ENCODE assay signal across 8 cellular contexts in the genomic region with DNA sequence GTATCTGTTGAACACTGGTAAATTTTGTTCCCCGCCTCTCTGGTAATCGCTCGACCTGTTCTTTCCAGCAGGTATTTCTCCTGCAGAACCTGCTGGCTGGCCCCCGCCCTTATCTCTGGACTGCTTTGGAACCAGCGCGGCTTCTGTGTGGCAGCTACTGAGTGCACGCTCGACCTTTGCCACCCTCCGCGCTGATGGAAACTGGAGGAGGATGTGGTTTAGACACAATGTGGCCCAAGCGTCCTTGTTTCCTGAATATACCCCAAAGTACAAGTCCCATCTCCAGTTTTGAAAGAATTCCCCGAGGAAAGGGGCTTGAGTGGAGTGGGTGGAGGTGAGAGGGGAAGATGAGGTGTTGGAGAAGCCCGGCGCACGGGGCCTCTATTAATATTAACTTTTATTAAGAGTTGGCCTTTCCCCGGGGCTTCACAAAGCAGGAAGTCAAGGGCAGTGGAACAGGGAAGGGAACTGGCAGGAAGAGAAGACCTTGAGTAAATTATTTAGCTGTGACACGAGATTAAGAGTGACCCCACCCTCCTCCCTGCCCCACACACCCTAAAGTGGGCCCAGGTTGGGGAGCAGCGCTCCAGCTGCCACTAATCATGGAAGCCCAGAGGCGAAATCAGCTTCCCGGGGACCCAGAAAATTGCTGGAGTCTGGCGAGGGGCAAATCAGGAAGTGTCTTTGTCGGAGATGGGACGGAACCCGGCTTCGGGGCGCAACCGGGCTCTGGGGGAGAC. TPM values are rescaled to one million over a fixed set of nuclear protein-coding genes. Genes with fewer than 3 reads are reported as not detected.
DNase-seq lines count a peak whose midpoint lies in the region; TF ChIP-seq lines count a peak whose summit lies in the region.

No MANE protein-coding gene starts in this region.

- H3K9ac ChIP-seq in SU-DHL-6 (ENCODE audit: low read length) (no peak overlapping the region; the same call in 1 of the 2 replicates), iPS-20b (ENCODE audit: low read depth, low read length) (no peak overlapping the region), subcutaneous abdominal adipose tissue (ENCODE audit: low read length in 5 of 5) (peak overlapping the region in 3 of 5 donors; percentile 51 to 69 (median 53))

- H3K9me3 ChIP-seq in SU-DHL-6 (ENCODE audit: insufficient read depth, low read length) (no peaks in the 10 kb centered on the region), iPS-20b (ENCODE audit: insufficient read depth, low read depth, low read length) (no peaks in the 10 kb centered on the region), subcutaneous abdominal adipose tissue (ENCODE audit: control insufficient read depth in 5 of 5, low read length in 5 of 5) (peaks cover 0 to 3% (median 0%) of the 10 kb centered on the region in 5 donors)

- H3K79me2 ChIP-seq in SU-DHL-6 (ENCODE audit: insufficient read depth, low read length): no peaks in the 10 kb centered on the region

- TF ChIP-seq CTCF in SU-DHL-6 (IDR thresholded peaks at IDR 0.05; ENCODE audit: insufficient read depth, low read length, poor library complexity, severe bottlenecking): no peak

- H3K27me3 ChIP-seq in SU-DHL-6 (ENCODE audit: low read length) (no peaks in the 10 kb centered on the region), iPS-20b (ENCODE audit: insufficient read depth, low read length) (peaks cover 98% of the 10 kb centered on the region), subcutaneous abdominal adipose tissue (ENCODE audit: control insufficient read depth in 5 of 5, insufficient read depth in 4 of 5, low read length in 5 of 5) (peaks cover 9 to 29% (median 13%) of the 10 kb centered on the region in 5 donors)

- H4K20me1 ChIP-seq in SU-DHL-6 (ENCODE audit: low read depth, low read length): no peaks in the 10 kb centered on the region

- H3K4me2 ChIP-seq in SU-DHL-6 (ENCODE audit: low read depth, low read length, poor library complexity, severe bottlenecking): peak overlapping the region; percentile 52

- in situ Hi-C loops in G401 (cut with HindIII; ENCODE audit: low sequenced_read_pairs): no loop called here

- no peaks in the 10 kb centered on the region for H3F3A ChIP-seq in SU-DHL-6 (ENCODE audit: insufficient read depth)

- H3K4me1 ChIP-seq in iPS-20b (ENCODE audit: insufficient read depth, low read length): no peaks in the 10 kb centered on the region
- H3K4me1 ChIP-seq in subcutaneous abdominal adipose tissue (ENCODE audit: control insufficient read depth in 5 of 5, insufficient read depth in 5 of 5, low read length in 5 of 5): peaks cover 0 to 20% (median 16%) of the 10 kb centered on the region in 5 donors

- H2AFZ ChIP-seq in SU-DHL-6 (ENCODE audit: low read depth, low read length, severe bottlenecking): peak overlapping the region; percentile 81

- peaks cover 5% of the 10 kb centered on the region for H3K4me1 Mint-ChIP-seq in T-helper 1 cell treated with Interleukin-12 subunit alpha and Interleukin-12 subunit beta and Interleukin-4 antibody, amounts not matched to agents 30 μg/mL and 1 μg/mL, for 36 hours (ENCODE audit: low read depth)

- H3K4me3 ChIP-seq in SU-DHL-6 (ENCODE audit: insufficient read depth, low read length, poor library complexity, severe bottlenecking) (peak overlapping the region; percentile 38), iPS-20b (ENCODE audit: low read length) (peak overlapping the region; percentile 55; the same call in 1 of the 2 replicates), subcutaneous abdominal adipose tissue (ENCODE audit: low read depth in 1 of 5, low read length in 5 of 5) (peak overlapping the region; percentile 19 to 67 (median 26))

- peaks cover 67% of the 10 kb centered on the region for H3K27me3 Mint-ChIP-seq in T-helper 1 cell treated with Interleukin-12 subunit alpha and Interleukin-12 subunit beta and Interleukin-4 antibody, amounts not matched to agents 30 μg/mL and 1 μg/mL, for 36 hours (ENCODE audit: low read depth)

- DNase-seq in T-helper 1 cell: no peak
- DNase-seq in NCI-H748 (lab: John Stamatoyannopoulos, UW; ENCODE audit: unreplicated experiment): no peak
- DNase-seq in foreskin melanocyte: no peak
- DNase-seq in G401 (ENCODE audit: low spot score): no peak

- H3K27ac Mint-ChIP-seq in T-helper 1 cell treated with Interleukin-12 subunit alpha and Interleukin-12 subunit beta and Interleukin-4 antibody, amounts not matched to agents 30 μg/mL and 1 μg/mL, for 36 hours: peak overlapping the region; percentile 62

- H3K9me3 Mint-ChIP-seq in T-helper 1 cell treated with Interleukin-12 subunit alpha and Interleukin-12 subunit beta and Interleukin-4 antibody, amounts not matched to agents 30 μg/mL and 1 μg/mL, for 36 hours: no peaks in the 10 kb centered on the region

- H3K36me3 ChIP-seq in SU-DHL-6 (ENCODE audit: low read length): no peaks in the 10 kb centered on the region
- no peaks in the 10 kb centered on the region for H3K36me3 ChIP-seq in iPS-20b (ENCODE audit: insufficient read depth, low read depth, low read length)
- H3K36me3 ChIP-seq in subcutaneous abdominal adipose tissue (ENCODE audit: control insufficient read depth in 5 of 5, insufficient read depth in 5 of 5, low read length in 5 of 5): no peaks in the 10 kb centered on the region

- H3K4me3 Mint-ChIP-seq in T-helper 1 cell treated with Interleukin-12 subunit alpha and Interleukin-12 subunit beta and Interleukin-4 antibody, amounts not matched to agents 30 μg/mL and 1 μg/mL, for 36 hours: peak overlapping the region; percentile 53

- H3K27ac ChIP-seq in SU-DHL-6 (ENCODE audit: low read depth, low read length) (no peak overlapping the region), iPS-20b (ENCODE audit: low read length) (no peak overlapping the region), subcutaneous abdominal adipose tissue (ENCODE audit: low read depth, low read length) (no peak overlapping the region)

- no peaks in the 10 kb centered on the region for H3K9me2 ChIP-seq in SU-DHL-6 (replicated peaks; ENCODE audit: insufficient read depth, low read length)

- no peaks in the 10 kb centered on the region for H3K36me3 Mint-ChIP-seq in T-helper 1 cell treated with Interleukin-12 subunit alpha and Interleukin-12 subunit beta and Interleukin-4 antibody, amounts not matched to agents 30 μg/mL and 1 μg/mL, for 36 hours (ENCODE audit: low read depth)

RNA-seq across cellular contexts. Expression of a gene that starts 16.0 kb away (rescaled TPM):
- 0.37 and 0.41 TPM in 2 replicates for total RNA-seq in G401 (2014; rRNA removed; shearing (Covaris generic))

RNA-seq across cellular contexts. Expression of a gene that starts 33.3 kb away (rescaled TPM):
- total RNA-seq in G401 (2014; rRNA removed; shearing (Covaris generic)): not detected in 2 replicates

RNA-seq across cellular contexts. Expression of a gene that starts 35.4 kb away (rescaled TPM):
- total RNA-seq in G401 (2014; rRNA removed; shearing (Covaris generic)): not detected in 2 replicates

Comparison
In these comparisons a context has a peak if more than half of its experiments do, and no peak if none do; other contexts are left out.
1. H3K9ac ChIP-seq: peak in subcutaneous abdominal adipose tissue (3 of 5); none in SU-DHL-6 (single experiment) and iPS-20b (single experiment).
2. Peak in every context shown above with its lines, with median percentiles within 50 percentile points of each other: H3K4me3 ChIP-seq.